Comparison of ENCODE assay signal across 3 cellular contexts in genomic region chr1:201258132-201258531, GRCh38. TPM values are rescaled to one million over a fixed set of nuclear protein-coding genes. Genes with fewer than 3 reads are reported as not detected.
"Had no signal": no experiment of that assay in that cellular context is flagged by ENCODE, and none has a peak within 500 bp of the region (broad histone marks: within the 10 kb centered on the region; RNA-seq: fewer than 3 reads in every experiment).

No MANE protein-coding gene starts in this region.

RNA-seq across cellular contexts. Expression of gene PKP1, which starts 25.2 kb away (rescaled TPM):
- total RNA-seq: HepG2, HT1080 had no signal
- polyA plus RNA-seq: HepG2, IgD-negative memory B cell had no signal
